17 cellular contexts compared by ENCODE assay signal in genomic region chr1:195096051-195096521, GRCh38.
"Had no signal": no experiment of that assay in that cellular context is flagged by ENCODE, and none has a peak within 500 bp of the region (broad histone marks: within the 10 kb centered on the region; RNA-seq: fewer than 3 reads in every experiment).

No MANE protein-coding gene starts in this region.

- H3K27ac ChIP-seq: epithelial cell of prostate, left lung, psoas muscle, right lobe of liver, SK-N-MC, thoracic aorta had no signal

- DNase-seq: activated CD4-positive, alpha-beta T cell treated with anti-CD3 and anti-CD28 coated beads, Interleukin-2, amount 10 ng/mL, durations not matched to agents 24 days and 14 days; activated CD8-positive, alpha-beta memory T cell treated with anti-CD3 and anti-CD28 coated beads, Interleukin-2, amount 50 U/mL, for 4 hours; activated naive CD4-positive, alpha-beta T cell treated with anti-CD3 and anti-CD28 coated beads, Interleukin-2, amount 50 U/mL, for 16 hours; activated T-cell treated with anti-CD3 and anti-CD28 coated beads, Interleukin-2, amount 50 U/mL, for 4 hours; foreskin fibroblast; mesenchymal stem cell; naive B cell; psoas muscle; small intestine; stimulated activated CD4-positive, alpha-beta T cell treated with anti-CD3 and anti-CD28 coated beads, Interleukin-15, amount 100 ng/mL, for 24 hours; stimulated activated CD4-positive, alpha-beta T cell treated with anti-CD3 and anti-CD28 coated beads, Interleukin-4, amount 100 ng/mL, for 1 hour had no signal

- H3K4me3 ChIP-seq: left lung, mucosa of descending colon, psoas muscle, right lobe of liver, SK-N-MC, thoracic aorta had no signal

- H3K9me3 ChIP-seq: left lung, mucosa of descending colon, psoas muscle, right lobe of liver, thoracic aorta had no signal

- H3K36me3 ChIP-seq: left lung, right lobe of liver, thoracic aorta had no signal

- H3K4me1 ChIP-seq: left lung, psoas muscle, right lobe of liver had no signal

- ATAC-seq: left lung, mucosa of descending colon, psoas muscle, right lobe of liver had no signal

- H3K27me3 ChIP-seq: left lung, right lobe of liver had no signal
